7 cellular contexts compared by ENCODE assay signal in genomic region chr9:97982191-97982718, GRCh38. TPM values are rescaled to one million over a fixed set of nuclear protein-coding genes. Genes with fewer than 3 reads are reported as not detected.
DNase-seq lines count a peak whose midpoint lies in the region; ATAC-seq, FAIRE-seq and TF ChIP-seq lines count a peak whose summit lies in the region.

No MANE protein-coding gene starts in this region.

- H3K4me1 ChIP-seq in small intestine (ENCODE audit: control insufficient read depth in 2 of 2, insufficient read depth in 1 of 2, low read depth in 1 of 2, low read length in 1 of 2) = peaks cover 3 to 6% of the 10 kb centered on the region in 2 donors

- H3K4me3 ChIP-seq in small intestine (ENCODE audit: low read depth in 1 of 2, low read length in 2 of 2) = peak overlapping the region; percentile 95 to 97

- peaks cover 35% of the 10 kb centered on the region for H3K4me1 Mint-ChIP-seq in HFFc6 (ENCODE audit: low read depth)
- peaks cover 26% of the 10 kb centered on the region for H3K4me1 Mint-ChIP-seq in T-helper 2 cell treated with Interferon-gamma antibody and Interleukin-4, amounts not matched to agents 5 μg/mL and 100 μg/mL, for 36 hours (ENCODE audit: low read depth)

- H3K9me3 ChIP-seq in small intestine (ENCODE audit: control insufficient read depth, low read depth) = no peaks in the 10 kb centered on the region

- H3K27me3 ChIP-seq in small intestine (ENCODE audit: control insufficient read depth in 2 of 2, insufficient read depth in 2 of 2, low read length in 2 of 2) = no peaks in the 10 kb centered on the region

- DNase-seq in HFFc6 (no peak), globus pallidus (ENCODE audit: low spot score) (peak; percentile 43), small intestine (no peak), NCI-H146 (lab: John Stamatoyannopoulos, UW) (no peak), dermis blood vessel endothelial cell (no peak)
- no peak for DNase-seq in T-helper 2 cell treated with Interferon-gamma antibody and Interleukin-4, amounts not matched to agents 5 μg/mL and 100 μg/mL, for 36 hours (ENCODE audit: low spot score)

- H3K36me3 ChIP-seq in small intestine (ENCODE audit: control insufficient read depth in 2 of 2, insufficient read depth in 2 of 2, low read length in 2 of 2) = no peaks in the 10 kb centered on the region

- H3K4me3 Mint-ChIP-seq in HFFc6 = peak overlapping the region; percentile 85
- peak overlapping the region; percentile 84 for H3K4me3 Mint-ChIP-seq in T-helper 2 cell treated with Interferon-gamma antibody and Interleukin-4, amounts not matched to agents 5 μg/mL and 100 μg/mL, for 36 hours

- no peak for ATAC-seq in HG03354 (IDR thresholded peaks at IDR 0.05; ENCODE audit: poor library complexity, severe bottlenecking, unreplicated experiment)

- FAIRE-seq in small intestine (lab: Jason Lieb, UNC) = no peak

- peak overlapping the region; percentile 71 for H3K27ac Mint-ChIP-seq in HFFc6
- peak overlapping the region; percentile 80 for H3K27ac Mint-ChIP-seq in T-helper 2 cell treated with Interferon-gamma antibody and Interleukin-4, amounts not matched to agents 5 μg/mL and 100 μg/mL, for 36 hours

- 11 to 23% (median 17%) methylated on average over 16 of the region's 16 CpGs for WGBS in small intestine, 3 donors

- no peak for TF ChIP-seq CTCF in HFFc6 (IDR thresholded peaks at IDR 0.05)

- peaks cover 1% of the 10 kb centered on the region for H3K27me3 Mint-ChIP-seq in HFFc6 (ENCODE audit: insufficient read depth)
- no peaks in the 10 kb centered on the region for H3K27me3 Mint-ChIP-seq in T-helper 2 cell treated with Interferon-gamma antibody and Interleukin-4, amounts not matched to agents 5 μg/mL and 100 μg/mL, for 36 hours (ENCODE audit: low read depth)

- peaks cover 5% of the 10 kb centered on the region; the same call in 1 of the 2 replicates for H3K36me3 Mint-ChIP-seq in HFFc6 (ENCODE audit: low read depth)
- H3K36me3 Mint-ChIP-seq in T-helper 2 cell treated with Interferon-gamma antibody and Interleukin-4, amounts not matched to agents 5 μg/mL and 100 μg/mL, for 36 hours (ENCODE audit: low read depth) = peaks cover 5% of the 10 kb centered on the region

- no peaks in the 10 kb centered on the region for H3K9me3 Mint-ChIP-seq in HFFc6
- H3K9me3 Mint-ChIP-seq in T-helper 2 cell treated with Interferon-gamma antibody and Interleukin-4, amounts not matched to agents 5 μg/mL and 100 μg/mL, for 36 hours = no peaks in the 10 kb centered on the region

- peak overlapping the region in 1 of 2 donors; percentile 84 for H3K27ac ChIP-seq in small intestine (ENCODE audit: low read depth in 1 of 2, low read length in 1 of 2)

RNA-seq across cellular contexts. Expression of gene ANP32B, which starts 0.9 kb away (rescaled TPM):
- total RNA-seq in HFFc6 (2021; fragmentation: NEBNext Ultra II Directional; extraction: Animal tissue kit (Norgen Biotek cat#: 25700)) = 100 to 1,000 TPM in 5 of 6 experiments, 10 to 100 TPM in 1; 99.6 to 165 (median 155) TPM
- polyA plus RNA-seq in small intestine = 100 to 1,000 TPM; 106 to 188 (median 176) TPM
- total RNA-seq in dermis blood vessel endothelial cell = 6.0 and 12.9 TPM in 2 replicates

RNA-seq across cellular contexts. Expression of gene HEMGN, which starts 44.3 kb away (rescaled TPM):
- total RNA-seq in HFFc6 (2021; fragmentation: NEBNext Ultra II Directional; extraction: Animal tissue kit (Norgen Biotek cat#: 25700)) = not detected
- polyA plus RNA-seq in small intestine = under 1 TPM in 1 of 3 donors, not detected in 2; 0.03 TPM
- not detected in 2 replicates for total RNA-seq in dermis blood vessel endothelial cell

RNA-seq across cellular contexts. Expression of gene TRMO, which starts 60.0 kb away (rescaled TPM):
- 10 to 100 TPM in 2 of 6 experiments, 1 to 10 TPM in 4; 8.4 to 10.9 (median 9.6) TPM for total RNA-seq in HFFc6 (2021; fragmentation: NEBNext Ultra II Directional; extraction: Animal tissue kit (Norgen Biotek cat#: 25700))
- polyA plus RNA-seq in small intestine = 10 to 100 TPM in 1 of 3 donors, 1 to 10 TPM in 2; 6.2 to 10.8 (median 9.2) TPM
- 18.5 and 19.2 TPM in 2 replicates for total RNA-seq in dermis blood vessel endothelial cell
